ENCODE assay signal across 14 cellular contexts in genomic region chr3:181723568-181724431, GRCh38. TPM values are rescaled to one million over a fixed set of nuclear protein-coding genes. Genes with fewer than 3 reads are reported as not detected.
DNase-seq lines count a peak whose midpoint lies in the region; ATAC-seq and TF ChIP-seq lines count a peak whose summit lies in the region.
"Had no signal": no experiment of that assay in that cellular context is flagged by ENCODE, and none has a peak within 500 bp of the region (broad histone marks: within the 10 kb centered on the region; RNA-seq: fewer than 3 reads in every experiment).

No MANE protein-coding gene starts in this region.

- H3K9me3 ChIP-seq in endodermal cell (ENCODE audit: control insufficient read depth, low read length): no peaks in the 10 kb centered on the region
- peaks cover 6% of the 10 kb centered on the region for H3K9me3 ChIP-seq in trophoblast cell (ENCODE audit: insufficient read depth, low read depth, low read length)
- H3K9me3 ChIP-seq in MM.1S (replicated peaks; ENCODE audit: insufficient read depth, low read length): no peaks in the 10 kb centered on the region
- H3K9me3 ChIP-seq: left lung, thoracic aorta had no signal

- TF ChIP-seq CTCF in endodermal cell (conservative IDR thresholded peaks at IDR 0.05) (peak; percentile 30), MM.1S (IDR thresholded peaks at IDR 0.05; ENCODE audit: low read length) (no peak), GM20000 (IDR thresholded peaks at IDR 0.05; ENCODE audit: extremely low read depth, missing control alignments) (no peak)

- H3K27me3 ChIP-seq in endodermal cell (ENCODE audit: control insufficient read depth, insufficient read depth, low read length, poor library complexity, severe bottlenecking) (peaks cover 89% of the 10 kb centered on the region), trophoblast cell (ENCODE audit: insufficient read depth, low read length) (peaks cover 41% of the 10 kb centered on the region), MM.1S (replicated peaks; ENCODE audit: insufficient read depth, low read length) (no peaks in the 10 kb centered on the region)

- no peak for ATAC-seq in activated CD4-positive, alpha-beta T cell treated with anti-CD3 and anti-CD28 coated beads for 36 hours
- ATAC-seq: CD8-positive, alpha-beta T cell; left lung had no signal

- no peak for DNase-seq in activated CD4-positive, alpha-beta T cell treated with anti-CD3 and anti-CD28 coated beads for 36 hours
- no peak for DNase-seq in activated CD4-positive, alpha-beta T cell treated with anti-CD3 and anti-CD28 coated beads, Interleukin-2, amount 50 U/mL, for 48 hours
- no peak for DNase-seq in activated CD4-positive, alpha-beta memory T cell treated with anti-CD3 and anti-CD28 coated beads for 36 hours
- peak; percentile 79 for DNase-seq in endodermal cell
- DNase-seq in trophoblast cell: no peak
- DNase-seq in MM.1S: no peak
- DNase-seq in GM20000 (ENCODE audit: low spot score): no peak
- DNase-seq in kidney tubule cell (ENCODE audit: low spot score): no peak
- DNase-seq: CD8-positive, alpha-beta T cell; left lung; SHP77 treated with DMSO at 0.1 percent for 48 hours; T1000 had no signal

- peak overlapping the region; percentile 73 for H3K23ac ChIP-seq in trophoblast cell (ENCODE audit: low read length)

- H3K9ac ChIP-seq in endodermal cell (ENCODE audit: extremely low read depth, low read length, poor library complexity, severe bottlenecking) (no peak overlapping the region), trophoblast cell (ENCODE audit: low read length) (no peak overlapping the region), MM.1S (ENCODE audit: low read length) (no peak overlapping the region)

- 95% methylated on average over 38 to 44 of the region's 44 CpGs for WGBS in endodermal cell (ENCODE audit: insufficient coverage in 1 of 2, insufficient read length in 1 of 2), 2 experiments
- no CpG with 5 or more reads among the region's 44 CpGs for WGBS in trophoblast cell (ENCODE audit: extremely low coverage, insufficient coverage, insufficient read length)

- peak overlapping the region; percentile 5 for H3K4me3 Mint-ChIP-seq in activated CD4-positive, alpha-beta T cell treated with anti-CD3 and anti-CD28 coated beads for 36 hours
- H3K4me3 Mint-ChIP-seq in activated CD4-positive, alpha-beta memory T cell treated with anti-CD3 and anti-CD28 coated beads for 36 hours: no peak overlapping the region
- peak overlapping the region; percentile 32 for H3K4me3 Mint-ChIP-seq in endodermal cell
- H3K4me3 Mint-ChIP-seq: CD8-positive, alpha-beta T cell had no signal

- H3K9me2 ChIP-seq in MM.1S (replicated peaks; ENCODE audit: insufficient read depth, low read length): no peaks in the 10 kb centered on the region

- no peak overlapping the region for H3K4ac ChIP-seq in trophoblast cell (ENCODE audit: low read depth, low read length)

- H4K8ac ChIP-seq in trophoblast cell (ENCODE audit: low read depth, low read length): no peak overlapping the region

- H3K27ac ChIP-seq in endodermal cell (ENCODE audit: low read depth, low read length): peak overlapping the region; percentile 18
- no peak overlapping the region for H3K27ac ChIP-seq in trophoblast cell (ENCODE audit: low read depth, low read length)
- no peak overlapping the region for H3K27ac ChIP-seq in MM.1S (ENCODE audit: low read length)
- H3K27ac ChIP-seq: left lung, thoracic aorta had no signal

- intact Hi-C loops in activated CD4-positive, alpha-beta T cell treated with anti-CD3 and anti-CD28 coated beads for 36 hours (cut with DNase I, micrococcal nuclease): loop anchor here in 1 of 2 experiments (1.0 kb wide), 1 partner anchor 12 kb away; the partner anchor contains the start of gene SOX2
- intact Hi-C loops in activated CD4-positive, alpha-beta memory T cell treated with anti-CD3 and anti-CD28 coated beads for 36 hours (cut with micrococcal nuclease): loop anchor here (2.0 kb wide), 1 partner anchor 21 kb away; no protein-coding TSS in a partner anchor

- CTCF ChIA-PET in activated CD4-positive, alpha-beta T cell treated with anti-CD3 and anti-CD28 coated beads for 36 hours (lab: Charles Lee): no interaction called here
- CTCF ChIA-PET in activated CD4-positive, alpha-beta memory T cell treated with anti-CD3 and anti-CD28 coated beads for 36 hours (lab: Charles Lee): no interaction called here

- H3K9me3 Mint-ChIP-seq in activated CD4-positive, alpha-beta T cell treated with anti-CD3 and anti-CD28 coated beads for 36 hours (ENCODE audit: low read depth): peaks cover 22% of the 10 kb centered on the region
- H3K9me3 Mint-ChIP-seq in activated CD4-positive, alpha-beta memory T cell treated with anti-CD3 and anti-CD28 coated beads for 36 hours: peaks cover 15% of the 10 kb centered on the region
- no peaks in the 10 kb centered on the region for H3K9me3 Mint-ChIP-seq in endodermal cell

- no peak overlapping the region for H3K27ac Mint-ChIP-seq in activated CD4-positive, alpha-beta T cell treated with anti-CD3 and anti-CD28 coated beads for 36 hours
- H3K27ac Mint-ChIP-seq in activated CD4-positive, alpha-beta memory T cell treated with anti-CD3 and anti-CD28 coated beads for 36 hours: peak overlapping the region; percentile 28
- H3K27ac Mint-ChIP-seq in endodermal cell: no peak overlapping the region
- H3K27ac Mint-ChIP-seq: CD8-positive, alpha-beta T cell; progenitor cell of endocrine pancreas had no signal

- H4K12ac ChIP-seq in trophoblast cell (ENCODE audit: low read depth, low read length): no peak overlapping the region

- H3K79me2 ChIP-seq in trophoblast cell (ENCODE audit: control insufficient read depth, insufficient read depth, low read length, poor library complexity): no peaks in the 10 kb centered on the region
- H3K79me2 ChIP-seq in MM.1S (ENCODE audit: low read length): no peaks in the 10 kb centered on the region

- no peak overlapping the region for H2AFZ ChIP-seq in trophoblast cell (ENCODE audit: insufficient read depth, low read length, poor library complexity)
- H2AFZ ChIP-seq in MM.1S (ENCODE audit: low read length): no peak overlapping the region

- H3K79me1 ChIP-seq in trophoblast cell (ENCODE audit: low read length): no peaks in the 10 kb centered on the region

- H3K4me2 ChIP-seq in trophoblast cell (ENCODE audit: low read length): no peak overlapping the region
- no peak overlapping the region for H3K4me2 ChIP-seq in MM.1S (ENCODE audit: low read depth, low read length)

- H3K4me3 ChIP-seq in endodermal cell (ENCODE audit: low read length) (no peak overlapping the region), trophoblast cell (ENCODE audit: low read depth, low read length) (no peak overlapping the region), MM.1S (ENCODE audit: low read length) (no peak overlapping the region)
- H3K4me3 ChIP-seq: left lung, thoracic aorta had no signal

- H3K36me3 Mint-ChIP-seq in activated CD4-positive, alpha-beta T cell treated with anti-CD3 and anti-CD28 coated beads for 36 hours (ENCODE audit: low read depth): peaks cover 16% of the 10 kb centered on the region
- peaks cover 30% of the 10 kb centered on the region for H3K36me3 Mint-ChIP-seq in activated CD4-positive, alpha-beta memory T cell treated with anti-CD3 and anti-CD28 coated beads for 36 hours
- H3K36me3 Mint-ChIP-seq in endodermal cell (ENCODE audit: low read depth): no peaks in the 10 kb centered on the region
- H3K36me3 Mint-ChIP-seq: CD8-positive, alpha-beta T cell had no signal

- H2BK120ac ChIP-seq in trophoblast cell (ENCODE audit: insufficient read depth, low read length, poor library complexity): no peak overlapping the region

- H3F3A ChIP-seq in MM.1S (ENCODE audit: insufficient read depth, low read length): no peaks in the 10 kb centered on the region

- no peak overlapping the region for H2BK5ac ChIP-seq in trophoblast cell (ENCODE audit: low read depth, low read length, poor library complexity)

- H2AK5ac ChIP-seq in trophoblast cell (ENCODE audit: low read length): no peak overlapping the region

- H3K36me3 ChIP-seq in endodermal cell (ENCODE audit: control insufficient read depth, insufficient read depth, low read length) (no peaks in the 10 kb centered on the region), trophoblast cell (ENCODE audit: control insufficient read depth in 1 of 2, insufficient read depth in 2 of 2, low read length in 2 of 2) (no peaks in the 10 kb centered on the region), MM.1S (replicated peaks; ENCODE audit: insufficient read depth, low read length) (no peaks in the 10 kb centered on the region)
- H3K36me3 ChIP-seq: left lung, thoracic aorta had no signal

- H4K20me1 ChIP-seq in MM.1S (ENCODE audit: insufficient read depth, low read length): no peaks in the 10 kb centered on the region

- no peak overlapping the region for H3K14ac ChIP-seq in trophoblast cell (ENCODE audit: low read length)

- H2BK12ac ChIP-seq in trophoblast cell (ENCODE audit: low read length): no peak overlapping the region

- no peaks in the 10 kb centered on the region for H3K4me1 ChIP-seq in endodermal cell (ENCODE audit: control insufficient read depth, insufficient read depth, low read length)
- peaks cover 0 to 7% of the 10 kb centered on the region in 2 experiments for H3K4me1 ChIP-seq in trophoblast cell (ENCODE audit: control insufficient read depth in 1 of 2, insufficient read depth in 2 of 2, low read length in 2 of 2)
- peaks cover 4% of the 10 kb centered on the region; the same call in 1 of the 2 replicates for H3K4me1 ChIP-seq in MM.1S (ENCODE audit: low read length)

- H3K27me3 Mint-ChIP-seq in activated CD4-positive, alpha-beta T cell treated with anti-CD3 and anti-CD28 coated beads for 36 hours: peaks cover 89% of the 10 kb centered on the region
- H3K27me3 Mint-ChIP-seq in activated CD4-positive, alpha-beta memory T cell treated with anti-CD3 and anti-CD28 coated beads for 36 hours: peaks cover 90% of the 10 kb centered on the region
- H3K27me3 Mint-ChIP-seq in endodermal cell (ENCODE audit: insufficient read depth): peaks cover 99% of the 10 kb centered on the region

- H3K4me1 Mint-ChIP-seq in activated CD4-positive, alpha-beta T cell treated with anti-CD3 and anti-CD28 coated beads for 36 hours: peaks cover 12% of the 10 kb centered on the region
- H3K4me1 Mint-ChIP-seq in activated CD4-positive, alpha-beta memory T cell treated with anti-CD3 and anti-CD28 coated beads for 36 hours (ENCODE audit: low read depth): peaks cover 15% of the 10 kb centered on the region
- peaks cover 53% of the 10 kb centered on the region for H3K4me1 Mint-ChIP-seq in endodermal cell

- H3K18ac ChIP-seq in trophoblast cell (ENCODE audit: low read length): no peak overlapping the region

- H4K91ac ChIP-seq in trophoblast cell (ENCODE audit: low read depth, low read length): no peak overlapping the region

- POLR2A ChIA-PET in activated CD4-positive, alpha-beta T cell treated with anti-CD3 and anti-CD28 coated beads for 36 hours (lab: Charles Lee): no interaction called here
- POLR2A ChIA-PET in activated CD4-positive, alpha-beta memory T cell treated with anti-CD3 and anti-CD28 coated beads for 36 hours (lab: Charles Lee): no interaction called here

RNA-seq across cellular contexts. Expression of gene SOX2, which starts 12.1 kb away (rescaled TPM):
- not detected for total RNA-seq in activated CD4-positive, alpha-beta T cell treated with anti-CD3 and anti-CD28 coated beads for 36 hours
- not detected for total RNA-seq in activated CD4-positive, alpha-beta memory T cell treated with anti-CD3 and anti-CD28 coated beads for 36 hours
- total RNA-seq in endodermal cell: 10 to 100 TPM in 1 of 2 donors, 1 to 10 TPM in 1; 1.8 to 39.5 TPM
- 240 TPM for polyA plus RNA-seq in endodermal cell (2013, experiment 1 of 2)
- 203 TPM for polyA plus RNA-seq in endodermal cell (2013, experiment 2 of 2)
- 0.25 and 0.30 TPM in 2 replicates for polyA plus RNA-seq in trophoblast cell (2013)
- total RNA-seq: CD8-positive, alpha-beta T cell had no signal
